11 cellular contexts compared by ENCODE assay signal in the genomic region with DNA sequence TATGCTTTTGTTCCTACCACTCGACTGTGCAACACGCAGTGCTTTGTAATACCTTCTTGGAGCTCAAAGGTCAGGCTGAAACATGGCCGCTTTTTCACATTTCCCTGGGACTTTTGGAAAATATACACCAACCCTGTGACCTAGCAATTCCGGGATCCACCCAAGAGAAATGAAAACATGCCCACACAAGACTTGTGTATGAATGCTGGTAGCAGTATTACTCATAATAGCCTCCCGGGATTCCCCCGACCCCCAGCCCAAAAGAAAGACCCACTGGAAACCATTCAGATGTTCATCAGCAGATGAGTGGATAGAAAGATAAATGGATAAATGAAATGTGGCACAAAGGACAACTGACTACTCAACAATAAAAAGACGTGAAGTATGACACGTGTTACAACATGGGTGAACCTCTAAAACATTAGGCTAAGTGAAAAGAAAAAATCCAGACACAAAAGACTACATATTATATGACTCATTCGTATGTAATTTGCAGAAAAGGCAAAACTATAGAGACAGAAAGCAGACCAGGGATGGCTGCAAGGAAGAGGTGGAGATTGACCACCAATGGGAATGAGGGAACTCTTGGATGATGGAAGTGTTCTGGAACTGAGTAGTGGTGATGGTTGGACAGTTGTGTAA.
DNase-seq lines count a peak whose midpoint lies in the region; ATAC-seq and TF ChIP-seq lines count a peak whose summit lies in the region.
"Had no signal": no experiment of that assay in that cellular context is flagged by ENCODE, and none has a peak within 500 bp of the region (broad histone marks: within the 10 kb centered on the region; RNA-seq: fewer than 3 reads in every experiment).

No MANE protein-coding gene starts in this region.

- no peak overlapping the region for H3K4me3 Mint-ChIP-seq in activated T-helper 2 cell treated with anti-CD3 and anti-CD28 coated beads, Interferon-gamma antibody, Interleukin-2, Interleukin-4, amounts not matched to agents 10 μg/mL and 5 μg/mL and 100 μg/mL, durations not matched to agents 14 hours and 24 hours and 36 hours (ENCODE audit: low read depth)
- peak overlapping the region; percentile 53 for H3K4me3 Mint-ChIP-seq in glutamatergic neuron (ENCODE audit: unreplicated experiment)
- H3K4me3 Mint-ChIP-seq: CD14-positive monocyte had no signal

- H3K27ac Mint-ChIP-seq in activated T-helper 2 cell treated with anti-CD3 and anti-CD28 coated beads, Interferon-gamma antibody, Interleukin-2, Interleukin-4, amounts not matched to agents 10 μg/mL and 5 μg/mL and 100 μg/mL, durations not matched to agents 14 hours and 24 hours and 36 hours, result peak overlapping the region; percentile 8
- H3K27ac Mint-ChIP-seq in glutamatergic neuron (ENCODE audit: unreplicated experiment), result peak overlapping the region; percentile 96

- H3K9me3 Mint-ChIP-seq in activated T-helper 2 cell treated with anti-CD3 and anti-CD28 coated beads, Interferon-gamma antibody, Interleukin-2, Interleukin-4, amounts not matched to agents 10 μg/mL and 5 μg/mL and 100 μg/mL, durations not matched to agents 14 hours and 24 hours and 36 hours, result no peaks in the 10 kb centered on the region
- H3K9me3 Mint-ChIP-seq in glutamatergic neuron (ENCODE audit: unreplicated experiment), result peaks cover 12% of the 10 kb centered on the region
- H3K9me3 Mint-ChIP-seq: CD14-positive monocyte had no signal

- no peak for ATAC-seq in HG03108 (IDR thresholded peaks at IDR 0.05; ENCODE audit: unreplicated experiment)

- H3K4me1 Mint-ChIP-seq in activated T-helper 2 cell treated with anti-CD3 and anti-CD28 coated beads, Interferon-gamma antibody, Interleukin-2, Interleukin-4, amounts not matched to agents 10 μg/mL and 5 μg/mL and 100 μg/mL, durations not matched to agents 14 hours and 24 hours and 36 hours (ENCODE audit: low read depth), result peaks cover 14% of the 10 kb centered on the region
- peaks cover 54% of the 10 kb centered on the region for H3K4me1 Mint-ChIP-seq in glutamatergic neuron (ENCODE audit: low read depth, unreplicated experiment)

- intact Hi-C loops in activated T-helper 2 cell treated with anti-CD3 and anti-CD28 coated beads, Interferon-gamma antibody, Interleukin-2, Interleukin-4, amounts not matched to agents 10 μg/mL and 5 μg/mL and 100 μg/mL, durations not matched to agents 14 hours and 24 hours and 36 hours (cut with micrococcal nuclease), result no loop called here

- peak; percentile 14 for DNase-seq in stimulated activated CD4-positive, alpha-beta T cell treated with anti-CD3 and anti-CD28 coated beads, Interleukin-15, amount 100 ng/mL, for 24 hours
- no peak for DNase-seq in stimulated activated CD4-positive, alpha-beta T cell treated with anti-CD3 and anti-CD28 coated beads, Interleukin-12 subunit alpha, Interleukin-12 subunit beta, amount 100 ng/mL, for 4 hours
- DNase-seq in activated T-helper 2 cell treated with anti-CD3 and anti-CD28 coated beads, Interferon-gamma antibody, Interleukin-2, Interleukin-4, amounts not matched to agents 10 μg/mL and 5 μg/mL and 100 μg/mL, durations not matched to agents 14 hours and 24 hours and 36 hours (ENCODE audit: low spot score), result no peak
- no peak for DNase-seq in glutamatergic neuron
- DNase-seq in NCI-H1436 treated with DMSO at 0.1 percent for 48 hours (lab: John Stamatoyannopoulos, UW), result no peak
- no peak for DNase-seq in iPS-NIHi11 (ENCODE audit: low spot score)
- DNase-seq in CD1c-positive myeloid dendritic cell (ENCODE audit: extremely low spot score), result no peak
- DNase-seq: activated CD4-positive, CD25-positive, alpha-beta regulatory T cell treated with anti-CD3 and anti-CD28 coated beads, Interleukin-2, amount 50 U/mL, for 72 hours; ovary had no signal

- no peak for TF ChIP-seq CTCF in glutamatergic neuron (IDR thresholded peaks at IDR 0.05; ENCODE audit: partially characterized antibody, unreplicated experiment)

- peaks cover 14% of the 10 kb centered on the region for H3K36me3 Mint-ChIP-seq in activated T-helper 2 cell treated with anti-CD3 and anti-CD28 coated beads, Interferon-gamma antibody, Interleukin-2, Interleukin-4, amounts not matched to agents 10 μg/mL and 5 μg/mL and 100 μg/mL, durations not matched to agents 14 hours and 24 hours and 36 hours (ENCODE audit: low read depth)
- peaks cover 6% of the 10 kb centered on the region for H3K36me3 Mint-ChIP-seq in glutamatergic neuron (ENCODE audit: unreplicated experiment)

- H3K27me3 Mint-ChIP-seq in activated T-helper 2 cell treated with anti-CD3 and anti-CD28 coated beads, Interferon-gamma antibody, Interleukin-2, Interleukin-4, amounts not matched to agents 10 μg/mL and 5 μg/mL and 100 μg/mL, durations not matched to agents 14 hours and 24 hours and 36 hours (ENCODE audit: low read depth), result no peaks in the 10 kb centered on the region
- H3K27me3 Mint-ChIP-seq in glutamatergic neuron (ENCODE audit: unreplicated experiment), result peaks cover 12% of the 10 kb centered on the region
